Comparison of ENCODE assay signal across 1 cellular context in the genomic region with DNA sequence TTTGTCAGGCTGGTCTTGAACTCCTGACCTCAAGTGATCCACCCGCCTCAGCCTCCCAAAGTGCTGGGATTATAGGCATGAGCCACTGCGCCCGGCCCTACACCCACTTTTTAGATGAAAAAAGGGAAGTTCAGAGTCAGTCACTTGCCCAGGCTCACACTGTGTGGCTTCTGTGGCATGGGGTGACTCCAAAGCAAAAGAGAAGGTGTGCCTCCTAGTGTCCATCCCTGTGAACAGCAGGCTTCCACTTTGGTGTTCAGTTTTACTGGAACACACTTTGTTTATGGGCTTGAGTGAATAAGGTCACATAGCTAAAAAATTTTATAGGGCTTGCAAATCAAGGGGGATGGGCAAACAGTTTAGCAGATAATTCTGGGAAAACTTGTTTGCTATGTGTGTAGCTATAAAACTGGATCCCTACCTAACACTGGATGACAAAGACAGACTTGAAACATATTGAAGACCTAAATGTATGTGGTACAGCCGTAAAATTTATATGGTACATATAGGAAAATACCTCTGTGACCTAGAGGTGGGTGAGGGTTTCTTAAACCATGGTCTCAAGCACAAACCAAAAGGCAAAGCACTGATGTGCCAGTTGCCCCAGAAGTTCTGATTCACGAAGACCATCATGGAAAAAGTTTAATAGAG.
TF ChIP-seq lines count a peak whose summit lies in the region.

No MANE protein-coding gene starts in this region.

TF ChIP-seq in SK-N-SH, 30 proteins besides CTCF, POLR2A, EP300 and RAD21 (continued from another document):
- TF ChIP-seq, protein P1, sequence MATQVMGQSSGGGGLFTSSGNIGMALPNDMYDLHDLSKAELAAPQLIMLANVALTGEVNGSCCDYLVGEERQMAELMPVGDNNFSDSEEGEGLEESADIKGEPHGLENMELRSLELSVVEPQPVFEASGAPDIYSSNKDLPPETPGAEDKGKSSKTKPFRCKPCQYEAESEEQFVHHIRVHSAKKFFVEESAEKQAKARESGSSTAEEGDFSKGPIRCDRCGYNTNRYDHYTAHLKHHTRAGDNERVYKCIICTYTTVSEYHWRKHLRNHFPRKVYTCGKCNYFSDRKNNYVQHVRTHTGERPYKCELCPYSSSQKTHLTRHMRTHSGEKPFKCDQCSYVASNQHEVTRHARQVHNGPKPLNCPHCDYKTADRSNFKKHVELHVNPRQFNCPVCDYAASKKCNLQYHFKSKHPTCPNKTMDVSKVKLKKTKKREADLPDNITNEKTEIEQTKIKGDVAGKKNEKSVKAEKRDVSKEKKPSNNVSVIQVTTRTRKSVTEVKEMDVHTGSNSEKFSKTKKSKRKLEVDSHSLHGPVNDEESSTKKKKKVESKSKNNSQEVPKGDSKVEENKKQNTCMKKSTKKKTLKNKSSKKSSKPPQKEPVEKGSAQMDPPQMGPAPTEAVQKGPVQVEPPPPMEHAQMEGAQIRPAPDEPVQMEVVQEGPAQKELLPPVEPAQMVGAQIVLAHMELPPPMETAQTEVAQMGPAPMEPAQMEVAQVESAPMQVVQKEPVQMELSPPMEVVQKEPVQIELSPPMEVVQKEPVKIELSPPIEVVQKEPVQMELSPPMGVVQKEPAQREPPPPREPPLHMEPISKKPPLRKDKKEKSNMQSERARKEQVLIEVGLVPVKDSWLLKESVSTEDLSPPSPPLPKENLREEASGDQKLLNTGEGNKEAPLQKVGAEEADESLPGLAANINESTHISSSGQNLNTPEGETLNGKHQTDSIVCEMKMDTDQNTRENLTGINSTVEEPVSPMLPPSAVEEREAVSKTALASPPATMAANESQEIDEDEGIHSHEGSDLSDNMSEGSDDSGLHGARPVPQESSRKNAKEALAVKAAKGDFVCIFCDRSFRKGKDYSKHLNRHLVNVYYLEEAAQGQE (IDR thresholded peaks at IDR 0.05; ENCODE audit: low read depth, low read length) = no peak
